In genomic region chr20:14142171-14142570, GRCh38 we compare ENCODE assay signal across 9 cellular contexts.
DNase-seq lines count a peak whose midpoint lies in the region; ATAC-seq and TF ChIP-seq lines count a peak whose summit lies in the region.
"Had no signal": no experiment of that assay in that cellular context is flagged by ENCODE, and none has a peak within 500 bp of the region (broad histone marks: within the 10 kb centered on the region; RNA-seq: fewer than 3 reads in every experiment).

No MANE protein-coding gene starts in this region.

- ATAC-seq in RWPE2 (ENCODE audit: low read depth) = peak; percentile 78

- H3K4me1 ChIP-seq in RWPE2 (ENCODE audit: insufficient read depth, poor library complexity, severe bottlenecking) = peaks cover 3% of the 10 kb centered on the region

- H3K9me3 Mint-ChIP-seq in activated T-helper 1 cell treated with anti-CD3 and anti-CD28 coated beads, Interleukin-12 subunit alpha, Interleukin-12 subunit beta, Interleukin-2, Interleukin-4 antibody, amounts not matched to agents 30 ng/mL and 10 ng/mL and 1 ng/mL, durations not matched to agents 14 hours and 24 hours and 36 hours = no peaks in the 10 kb centered on the region

- no peaks in the 10 kb centered on the region for H3K36me3 Mint-ChIP-seq in activated T-helper 1 cell treated with anti-CD3 and anti-CD28 coated beads, Interleukin-12 subunit alpha, Interleukin-12 subunit beta, Interleukin-2, Interleukin-4 antibody, amounts not matched to agents 30 ng/mL and 10 ng/mL and 1 ng/mL, durations not matched to agents 14 hours and 24 hours and 36 hours (ENCODE audit: low read depth)

- no peaks in the 10 kb centered on the region for H3K27me3 Mint-ChIP-seq in activated T-helper 1 cell treated with anti-CD3 and anti-CD28 coated beads, Interleukin-12 subunit alpha, Interleukin-12 subunit beta, Interleukin-2, Interleukin-4 antibody, amounts not matched to agents 30 ng/mL and 10 ng/mL and 1 ng/mL, durations not matched to agents 14 hours and 24 hours and 36 hours (ENCODE audit: insufficient read depth)

- H3K4me1 Mint-ChIP-seq in activated T-helper 1 cell treated with anti-CD3 and anti-CD28 coated beads, Interleukin-12 subunit alpha, Interleukin-12 subunit beta, Interleukin-2, Interleukin-4 antibody, amounts not matched to agents 30 ng/mL and 10 ng/mL and 1 ng/mL, durations not matched to agents 14 hours and 24 hours and 36 hours (ENCODE audit: low read depth) = no peaks in the 10 kb centered on the region

- no peak for DNase-seq in GM06990 (ENCODE audit: extremely low read depth, insufficient read length)
- peak; percentile 27 for DNase-seq in M059J (ENCODE audit: low read depth)
- no peak for DNase-seq in RWPE2 (ENCODE audit: low spot score)
- DNase-seq in foreskin fibroblast = peak; percentile 17 to 65
- DNase-seq in pons (ENCODE audit: low spot score) = peak; percentile 75
- DNase-seq in activated T-helper 1 cell treated with anti-CD3 and anti-CD28 coated beads, Interleukin-12 subunit alpha, Interleukin-12 subunit beta, Interleukin-2, Interleukin-4 antibody, amounts not matched to agents 30 ng/mL and 10 ng/mL and 1 ng/mL, durations not matched to agents 14 hours and 24 hours and 36 hours (ENCODE audit: low spot score) = no peak
- no peak for DNase-seq in stimulated activated naive CD4-positive, alpha-beta T cell (lab: John Stamatoyannopoulos, UW)
- DNase-seq in activated CD4-positive, alpha-beta T cell treated with anti-CD3 and anti-CD28 coated beads for 4 hours = no peak

- H3K36me3 ChIP-seq in GM06990 (ENCODE audit: control insufficient read depth, insufficient read depth, low read length) (no peaks in the 10 kb centered on the region), RWPE2 (ENCODE audit: low read depth) (no peaks in the 10 kb centered on the region)

- TF ChIP-seq CTCF in GM06990 (IDR thresholded peaks at IDR 0.05; ENCODE audit: insufficient read depth, low read length, poor library complexity, severe bottlenecking) = peak; percentile 34
- TF ChIP-seq CTCF in RWPE2 (IDR thresholded peaks at IDR 0.05; ENCODE audit: poor library complexity, severe bottlenecking) = peak; percentile 76
- peak; percentile 53 for TF ChIP-seq CTCF in foreskin fibroblast (IDR thresholded peaks at IDR 0.05; ENCODE audit: low read depth, low read length)

- intact Hi-C loops in activated T-helper 1 cell treated with anti-CD3 and anti-CD28 coated beads, Interleukin-12 subunit alpha, Interleukin-12 subunit beta, Interleukin-2, Interleukin-4 antibody, amounts not matched to agents 30 ng/mL and 10 ng/mL and 1 ng/mL, durations not matched to agents 14 hours and 24 hours and 36 hours (cut with micrococcal nuclease) = no loop called here

- no peaks in the 10 kb centered on the region for H3K9me3 ChIP-seq in RWPE2 (ENCODE audit: severe bottlenecking)

- no peak overlapping the region for H3K4me3 Mint-ChIP-seq in activated T-helper 1 cell treated with anti-CD3 and anti-CD28 coated beads, Interleukin-12 subunit alpha, Interleukin-12 subunit beta, Interleukin-2, Interleukin-4 antibody, amounts not matched to agents 30 ng/mL and 10 ng/mL and 1 ng/mL, durations not matched to agents 14 hours and 24 hours and 36 hours

- H3K27me3 ChIP-seq in GM06990 (replicated peaks; ENCODE audit: control insufficient read depth, insufficient read depth, low read length) (no peaks in the 10 kb centered on the region), RWPE2 (ENCODE audit: insufficient read depth, poor library complexity, severe bottlenecking) (no peaks in the 10 kb centered on the region)

- H3K4me3 ChIP-seq in GM06990 (replicated peaks; ENCODE audit: low read depth, low read length) = no peak overlapping the region
- no peak overlapping the region for H3K4me3 ChIP-seq in RWPE2 (ENCODE audit: severe bottlenecking)
- no peak overlapping the region for H3K4me3 ChIP-seq in foreskin fibroblast (ENCODE audit: low read depth in 1 of 2, low read length in 2 of 2)
- H3K4me3 ChIP-seq: SK-N-MC had no signal

- no peak overlapping the region for H3K27ac ChIP-seq in RWPE2 (ENCODE audit: poor library complexity, severe bottlenecking)
- H3K27ac ChIP-seq: SK-N-MC had no signal

- H3K27ac Mint-ChIP-seq in activated T-helper 1 cell treated with anti-CD3 and anti-CD28 coated beads, Interleukin-12 subunit alpha, Interleukin-12 subunit beta, Interleukin-2, Interleukin-4 antibody, amounts not matched to agents 30 ng/mL and 10 ng/mL and 1 ng/mL, durations not matched to agents 14 hours and 24 hours and 36 hours = no peak overlapping the region

Comparison
In these comparisons a context has a peak if more than half of its experiments do, and no peak if none do; other contexts are left out.
1. DNase-seq: peak in M059J (single experiment), foreskin fibroblast (2 of 2) and pons (single experiment); none in GM06990 (single experiment), RWPE2 (single experiment), activated T-helper 1 cell treated with anti-CD3 and anti-CD28 coated beads, Interleukin-12 subunit alpha, Interleukin-12 subunit beta, Interleukin-2, Interleukin-4 antibody, amounts not matched to agents 30 ng/mL and 10 ng/mL and 1 ng/mL, durations not matched to agents 14 hours and 24 hours and 36 hours (single experiment), stimulated activated naive CD4-positive, alpha-beta T cell (0 of 6) and activated CD4-positive, alpha-beta T cell treated with anti-CD3 and anti-CD28 coated beads for 4 hours (0 of 2).
2. Peak in every context shown above with its lines, with median percentiles within 50 percentile points of each other: CTCF ChIP-seq.